9 cellular contexts compared by ENCODE assay signal in the genomic region with DNA sequence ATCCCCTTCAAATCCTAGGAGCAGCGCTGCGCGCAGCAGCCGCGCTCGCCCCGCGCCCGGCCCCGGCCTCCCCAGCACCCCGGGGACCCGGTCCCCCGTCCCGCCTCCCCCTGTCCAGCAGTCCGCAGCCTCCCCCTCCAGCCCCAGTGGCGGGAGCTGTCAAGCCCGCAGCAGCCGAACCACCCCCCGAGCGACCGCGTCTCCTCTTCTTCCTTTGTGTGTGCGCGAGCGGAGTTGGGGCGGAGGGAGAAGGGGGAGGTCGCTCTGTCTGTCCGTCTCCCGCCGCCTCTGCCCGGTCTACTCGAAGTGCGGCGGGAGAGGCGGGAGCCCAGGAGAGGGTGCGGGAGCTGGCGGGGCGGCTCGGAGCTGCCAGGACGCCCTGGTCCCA. TPM values are rescaled to one million over a fixed set of nuclear protein-coding genes. Genes with fewer than 3 reads are reported as not detected.
A peak's percentile ranks its signal among the peaks of the same experiment; 100 is the strongest.
DNase-seq lines count a peak whose midpoint lies in the region; ATAC-seq, FAIRE-seq and TF ChIP-seq lines count a peak whose summit lies in the region.
"Had no signal": no experiment of that assay in that cellular context is flagged by ENCODE, and none has a peak within 500 bp of the region (broad histone marks: within the 10 kb centered on the region; RNA-seq: fewer than 3 reads in every experiment).

No MANE protein-coding gene starts in this region.

- no peak overlapping the region for H3K27ac Mint-ChIP-seq in CD14-positive monocyte

- intact Hi-C loops in CD14-positive monocyte (cut with micrococcal nuclease): loop anchor here (5.0 to 10.0 kb wide), 4 partner anchors 49 to 213 kb away; a partner anchor contains a TSS

- H3K4me3 Mint-ChIP-seq in CD14-positive monocyte: peak overlapping the region; percentile 88 to 100

- peaks cover 39% of the 10 kb centered on the region for H3K4me1 Mint-ChIP-seq in CD14-positive monocyte

- no peak for TF ChIP-seq POLR2A in suprapubic skin (IDR thresholded peaks at IDR 0.05)

- no peaks in the 10 kb centered on the region for H3K9me3 ChIP-seq in suprapubic skin

- H3K36me3 ChIP-seq in brain microvascular endothelial cell (replicated peaks): no peaks in the 10 kb centered on the region
- H3K36me3 ChIP-seq in suprapubic skin: no peaks in the 10 kb centered on the region

- H3K27me3 Mint-ChIP-seq in CD14-positive monocyte (ENCODE audit: low read depth in 3 of 3): peaks cover 24 to 40% (median 24%) of the 10 kb centered on the region in 3 donors

- H3K27ac ChIP-seq in brain microvascular endothelial cell (no peak overlapping the region), suprapubic skin (peak overlapping the region; percentile 60)
- H3K27ac ChIP-seq: epithelial cell of prostate had no signal

- H3K36me3 Mint-ChIP-seq in CD14-positive monocyte: peaks cover 28 to 32% of the 10 kb centered on the region in 2 donors

- TF ChIP-seq CTCF in CD14-positive monocyte (IDR thresholded peaks at IDR 0.05): no peak
- no peak for TF ChIP-seq CTCF in brain microvascular endothelial cell (IDR thresholded peaks at IDR 0.05; ENCODE audit: low read depth, low read length, missing control alignments)
- TF ChIP-seq CTCF in suprapubic skin (IDR thresholded peaks at IDR 0.05): no peak

- in situ Hi-C loops in brain microvascular endothelial cell (cut with HindIII; ENCODE audit: low pct_ligation_motif_present, low sequenced_read_pairs): no loop called here

- WGBS in suprapubic skin: 0% methylated on average over 1 of the region's 40 CpGs

- H3K27me3 ChIP-seq in brain microvascular endothelial cell (replicated peaks) (peaks cover 36% of the 10 kb centered on the region), suprapubic skin (peaks cover 36% of the 10 kb centered on the region)

- no peak for TF ChIP-seq EP300 in suprapubic skin (IDR thresholded peaks at IDR 0.05)

- DNase-seq in CD14-positive monocyte (ENCODE audit: low spot score) (no peak), HuH-7.5 (ENCODE audit: low spot score) (peak; percentile 19), brain microvascular endothelial cell (no peak), left lobe of liver (ENCODE audit: low spot score) (no peak), suprapubic skin (ENCODE audit: low spot score in 2 of 2) (peak in 1 of 2 donors; percentile 62), RCC 7860 (ENCODE audit: low spot score) (no peak)
- DNase-seq in activated CD4-positive, alpha-beta T cell treated with anti-CD3 and anti-CD28 coated beads for 1 hour: no peak

- peaks cover 0 to 7% (median 2%) of the 10 kb centered on the region in 7 donors for H3K9me3 Mint-ChIP-seq in CD14-positive monocyte

- no peak for FAIRE-seq in RCC 7860 (lab: Jason Lieb, UNC)

- peaks cover 25% of the 10 kb centered on the region for H3K4me1 ChIP-seq in suprapubic skin

- peak overlapping the region; percentile 54 for H3K4me3 ChIP-seq in brain microvascular endothelial cell (ENCODE audit: low read depth, low read length)
- peak overlapping the region; percentile 67 for H3K4me3 ChIP-seq in suprapubic skin

- ATAC-seq in left lobe of liver (peak; percentile 32), GM21360 (IDR thresholded peaks at IDR 0.05; ENCODE audit: unreplicated experiment) (no peak)

RNA-seq across cellular contexts. Expression of a gene that starts 0.4 kb away (rescaled TPM):
- 10 to 100 TPM; 26.6 to 44.8 TPM for polyA plus RNA-seq in CD14-positive monocyte
- total RNA-seq in left lobe of liver: 56.5 TPM
- 1 to 10 TPM; 3.3 to 9.6 (median 6.2) TPM for total RNA-seq in suprapubic skin

RNA-seq across cellular contexts. Expression of a gene that starts 47.9 kb away (rescaled TPM):
- 1,000 to 10,000 TPM; 1,108 to 1,111 TPM for polyA plus RNA-seq in CD14-positive monocyte
- total RNA-seq in left lobe of liver: 5.0 TPM
- total RNA-seq in suprapubic skin: 10 to 100 TPM in 2 of 4 donors, 1 to 10 TPM in 2; 8.1 to 17.1 (median 10.1) TPM
